8 cellular contexts compared by ENCODE assay signal in the genomic region with DNA sequence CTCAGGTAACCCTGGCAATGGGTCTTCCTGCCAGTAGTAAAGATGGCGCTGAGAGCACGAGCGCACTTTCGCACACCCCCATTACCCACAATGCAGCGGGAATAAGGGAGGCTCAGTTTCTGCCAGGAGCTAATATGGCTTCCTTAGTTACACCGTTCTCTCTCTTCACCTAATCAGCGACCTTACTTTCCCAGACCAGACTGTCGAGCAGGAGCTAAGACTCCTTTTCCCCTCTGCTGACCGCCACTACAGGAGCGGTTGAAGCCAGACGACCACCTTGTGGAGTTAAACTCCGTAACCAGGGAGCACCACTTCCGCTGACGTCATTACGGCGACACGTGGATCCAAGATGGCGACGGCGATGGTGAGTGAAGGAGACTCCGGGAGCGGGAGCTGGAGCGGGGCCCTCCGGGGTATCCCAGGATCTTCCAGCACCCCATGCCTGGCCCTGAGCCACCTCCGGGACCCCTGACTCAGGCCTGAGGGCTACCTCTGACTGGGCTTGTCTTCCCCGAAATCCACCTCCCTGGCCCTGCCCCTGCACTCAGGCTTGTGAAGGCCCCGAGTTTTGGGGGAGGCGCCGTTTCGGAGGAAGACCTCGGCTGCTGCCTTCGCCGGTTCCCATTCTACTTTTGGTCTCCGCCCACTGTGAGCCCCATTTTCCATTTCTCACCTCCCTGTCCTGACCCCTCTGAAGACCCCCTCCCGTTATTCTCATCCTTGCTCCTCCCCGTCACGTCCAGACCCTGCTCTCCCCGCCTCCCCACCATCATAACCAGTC. TPM values are rescaled to one million over a fixed set of nuclear protein-coding genes. Genes with fewer than 3 reads are reported as not detected.
A peak's percentile ranks its signal among the peaks of the same experiment; 100 is the strongest.
DNase-seq lines count a peak whose midpoint lies in the region; ATAC-seq and TF ChIP-seq lines count a peak whose summit lies in the region.

A gene with protein sequence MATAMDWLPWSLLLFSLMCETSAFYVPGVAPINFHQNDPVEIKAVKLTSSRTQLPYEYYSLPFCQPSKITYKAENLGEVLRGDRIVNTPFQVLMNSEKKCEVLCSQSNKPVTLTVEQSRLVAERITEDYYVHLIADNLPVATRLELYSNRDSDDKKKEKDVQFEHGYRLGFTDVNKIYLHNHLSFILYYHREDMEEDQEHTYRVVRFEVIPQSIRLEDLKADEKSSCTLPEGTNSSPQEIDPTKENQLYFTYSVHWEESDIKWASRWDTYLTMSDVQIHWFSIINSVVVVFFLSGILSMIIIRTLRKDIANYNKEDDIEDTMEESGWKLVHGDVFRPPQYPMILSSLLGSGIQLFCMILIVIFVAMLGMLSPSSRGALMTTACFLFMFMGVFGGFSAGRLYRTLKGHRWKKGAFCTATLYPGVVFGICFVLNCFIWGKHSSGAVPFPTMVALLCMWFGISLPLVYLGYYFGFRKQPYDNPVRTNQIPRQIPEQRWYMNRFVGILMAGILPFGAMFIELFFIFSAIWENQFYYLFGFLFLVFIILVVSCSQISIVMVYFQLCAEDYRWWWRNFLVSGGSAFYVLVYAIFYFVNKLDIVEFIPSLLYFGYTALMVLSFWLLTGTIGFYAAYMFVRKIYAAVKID (plus strand): TSS at position 323 of the 781 bp plus-strand sequence. CDS start 27 bp downstream, at position 350.

- H3K9me3 Mint-ChIP-seq in activated CD4-positive, alpha-beta T cell treated with anti-CD3 and anti-CD28 coated beads, Interleukin-2, amount 10 ng/mL, durations not matched to agents 24 days and 14 days = no peaks in the 10 kb centered on the region

- H3K4me3 Mint-ChIP-seq in activated CD4-positive, alpha-beta T cell treated with anti-CD3 and anti-CD28 coated beads, Interleukin-2, amount 10 ng/mL, durations not matched to agents 24 days and 14 days = peak within 1 kb of the TSS; percentile 92

- H3K27ac ChIP-seq in coronary artery (peak within 1 kb of the TSS; percentile 94 to 96), layer of hippocampus (ENCODE audit: low read depth, low read length) (peak within 1 kb of the TSS; percentile 99)

- H3K27me3 ChIP-seq in BE2C = peaks cover 19% of the 10 kb centered on the region
- no peaks in the 10 kb centered on the region for H3K27me3 ChIP-seq in layer of hippocampus (ENCODE audit: control insufficient read depth, insufficient read depth, low read length)

- no peaks in the 10 kb centered on the region; the same call in 1 of the 2 replicates for H3K4me1 ChIP-seq in BE2C

- intact Hi-C loops in activated CD4-positive, alpha-beta T cell treated with anti-CD3 and anti-CD28 coated beads, Interleukin-2, amount 10 ng/mL, durations not matched to agents 24 days and 14 days (cut with micrococcal nuclease) = loop anchor here (1.0 to 10.0 kb wide), 3 partner anchors 95 to 249 kb away; a partner anchor contains a TSS

- peak; percentile 80 for ATAC-seq in HG03460 (IDR thresholded peaks at IDR 0.05; ENCODE audit: unreplicated experiment)

- peaks cover 31% of the 10 kb centered on the region for H3K4me1 Mint-ChIP-seq in activated CD4-positive, alpha-beta T cell treated with anti-CD3 and anti-CD28 coated beads, Interleukin-2, amount 10 ng/mL, durations not matched to agents 24 days and 14 days

- DNase-seq in BE2C (peak; percentile 93), GM19240 (ENCODE audit: insufficient read length, low spot score) (peak; percentile 88), NCI-H526 (lab: John Stamatoyannopoulos, UW) (peak; percentile 96 to 98), coronary artery (ENCODE audit: low spot score) (peak; percentile 92)
- peak; percentile 97 for DNase-seq in activated CD4-positive, alpha-beta T cell treated with anti-CD3 and anti-CD28 coated beads, Interleukin-2, amount 10 ng/mL, durations not matched to agents 24 days and 14 days
- DNase-seq in stimulated activated CD4-positive, alpha-beta T cell treated with anti-CD3 and anti-CD28 coated beads, Interleukin-1b, Interleukin-23, amount 100 ng/mL, for 4 hours (ENCODE audit: low read depth in 2 of 2) = peak; percentile 78 to 85

- H3K4me3 ChIP-seq in BE2C (ENCODE audit: low read depth, low read length) (peak within 1 kb of the TSS; percentile 98), coronary artery (peak within 1 kb of the TSS; percentile 98)

- H3K27me3 Mint-ChIP-seq in activated CD4-positive, alpha-beta T cell treated with anti-CD3 and anti-CD28 coated beads, Interleukin-2, amount 10 ng/mL, durations not matched to agents 24 days and 14 days = peaks cover 3% of the 10 kb centered on the region

- peak within 1 kb of the TSS; percentile 100 for H3K27ac Mint-ChIP-seq in activated CD4-positive, alpha-beta T cell treated with anti-CD3 and anti-CD28 coated beads, Interleukin-2, amount 10 ng/mL, durations not matched to agents 24 days and 14 days

- H3K36me3 Mint-ChIP-seq in activated CD4-positive, alpha-beta T cell treated with anti-CD3 and anti-CD28 coated beads, Interleukin-2, amount 10 ng/mL, durations not matched to agents 24 days and 14 days (ENCODE audit: low read depth) = peaks cover 16% of the 10 kb centered on the region

- H3K9me3 ChIP-seq in BE2C = no peaks in the 10 kb centered on the region; the same call in 1 of the 2 replicates

- TF ChIP-seq CTCF in BE2C (IDR thresholded peaks at IDR 0.05; ENCODE audit: low read depth, low read length) (no peak), coronary artery (IDR thresholded peaks at IDR 0.05) (no peak)

- H3K36me3 ChIP-seq in BE2C = peaks cover 4% of the 10 kb centered on the region

RNA-seq across cellular contexts. Expression of the gene that starts here (rescaled TPM):
- 52.3 TPM for polyA plus RNA-seq in BE2C (2012; ENCODE audit: insufficient read depth, insufficient read length, low read depth)
- 48.9 and 49.8 TPM in 2 replicates for total RNA-seq in activated CD4-positive, alpha-beta T cell treated with anti-CD3 and anti-CD28 coated beads, Interleukin-2, amount 10 ng/mL, durations not matched to agents 24 days and 14 days

Comparison
In these comparisons a context has a peak if more than half of its experiments do, and no peak if none do; other contexts are left out.
1. Peak in every context shown above with its lines: DNase-seq, ATAC-seq, H3K4me3 ChIP-seq and H3K27ac ChIP-seq.